Comparison of ENCODE assay signal across 8 cellular contexts in genomic region chr16:67185003-67185865, GRCh38. TPM values are rescaled to one million over a fixed set of nuclear protein-coding genes. Genes with fewer than 3 reads are reported as not detected.
DNase-seq lines count a peak whose midpoint lies in the region; ATAC-seq and FAIRE-seq lines count a peak whose summit lies in the region.

No MANE protein-coding gene starts in this region.

- DNase-seq in Daoy (ENCODE audit: low read depth) (peak; percentile 89), HuH-7 (ENCODE audit: low spot score) (peak; percentile 90), SHP77 (lab: John Stamatoyannopoulos, UW) (peak; percentile 67 to 80), activated gamma-delta T cell treated with Interleukin-2 at 50 U/mL for 16 hours (peak; percentile 85), frontal cortex (ENCODE audit: low spot score in 2 of 2) (peak; percentile 71 to 76), nucleus accumbens (lab: John Stamatoyannopoulos, UW) (peak in 52 of 56 donors; percentile 14 to 91 (median 64)), stromal cell of bone marrow (ENCODE audit: low read depth) (peak; percentile 82)

- ATAC-seq in HG03442 (IDR thresholded peaks at IDR 0.05; ENCODE audit: unreplicated experiment): no peak

- FAIRE-seq in frontal cortex (lab: Jason Lieb, UNC): no peak

RNA-seq across cellular contexts. Expression of gene MATCAP1, which starts 1.5 kb away (rescaled TPM):
- 4.6 and 7.0 TPM in 2 replicates for total RNA-seq in Daoy (2014; rRNA removed; shearing (Covaris generic))
- 52.2 TPM for total RNA-seq in frontal cortex

RNA-seq across cellular contexts. Expression of gene EXOC3L1, which starts 4.7 kb away (rescaled TPM):
- total RNA-seq in Daoy (2014; rRNA removed; shearing (Covaris generic)): 0.63 and 0.74 TPM in 2 replicates
- total RNA-seq in frontal cortex: 1.2 TPM

RNA-seq across cellular contexts. Expression of gene E2F4, which starts 6.7 kb away (rescaled TPM):
- total RNA-seq in Daoy (2014; rRNA removed; shearing (Covaris generic)): 109 and 111 TPM in 2 replicates
- 19.6 TPM for total RNA-seq in frontal cortex

RNA-seq across cellular contexts. Expression of gene ELMO3, which starts 13.7 kb away (rescaled TPM):
- total RNA-seq in Daoy (2014; rRNA removed; shearing (Covaris generic)): 0.97 and 1.8 TPM in 2 replicates
- 0.41 TPM for total RNA-seq in frontal cortex

RNA-seq across cellular contexts. Expression of gene NOL3, which starts 14.9 kb away (rescaled TPM):
- total RNA-seq in Daoy (2014; rRNA removed; shearing (Covaris generic)): 9.5 and 14.7 TPM in 2 replicates
- total RNA-seq in frontal cortex: 3.7 TPM
